23 cellular contexts compared by ENCODE assay signal in the genomic region with DNA sequence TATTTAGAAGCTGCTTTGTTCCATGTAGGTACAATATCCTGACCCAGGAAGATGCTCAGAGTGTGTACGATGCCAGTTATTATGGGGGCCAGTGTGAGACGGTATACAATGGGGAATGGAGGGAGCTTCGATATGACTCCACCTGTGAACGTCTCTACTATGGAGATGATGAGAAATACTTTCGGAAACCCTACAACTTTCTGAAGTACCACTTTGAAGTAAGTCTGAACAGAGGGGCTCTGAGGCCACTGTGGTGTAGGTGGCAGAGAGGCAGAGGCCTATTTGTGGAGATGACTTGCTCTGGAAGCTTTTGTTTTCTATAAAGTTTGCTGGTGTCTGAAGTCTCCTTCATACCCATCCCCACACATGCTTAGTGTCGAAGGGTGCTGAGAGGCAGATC. TPM values are rescaled to one million over a fixed set of nuclear protein-coding genes. Genes with fewer than 3 reads are reported as not detected.
"Had no signal": no experiment of that assay in that cellular context is flagged by ENCODE, and none has a peak within 500 bp of the region (broad histone marks: within the 10 kb centered on the region; RNA-seq: fewer than 3 reads in every experiment).

No MANE protein-coding gene starts in this region.

- ATAC-seq: HepG2, K562 had no signal

- H3K4me3 ChIP-seq: K562, SJSA1, SK-N-MC had no signal

- DNase-seq: IMR-90, Kasumi-1, MM.1S, NCI-H1092 treated with DMSO at 0.1 percent for 48 hours, NCI-H187, NCI-H2029, NCI-H2081 treated with DMSO at 0.1 percent for 48 hours, NCI-H2171, NCI-H226, NCI-H446, NCI-H510A, NCI-H524 treated with DMSO at 0.1 percent for 48 hours, NCI-H69, NCI-H774, Right ventricle myocardium superior, RPMI8226, SIG-M5 had no signal

RNA-seq across cellular contexts. Expression of gene C8A, which starts 26.8 kb away (rescaled TPM):
- total RNA-seq: HT1080, IMR-90, M059J, Right ventricle myocardium superior, SJSA1 had no signal
- polyA plus RNA-seq: IMR-90, K562 had no signal
